ENCODE assay signal across 8 cellular contexts in the genomic region with DNA sequence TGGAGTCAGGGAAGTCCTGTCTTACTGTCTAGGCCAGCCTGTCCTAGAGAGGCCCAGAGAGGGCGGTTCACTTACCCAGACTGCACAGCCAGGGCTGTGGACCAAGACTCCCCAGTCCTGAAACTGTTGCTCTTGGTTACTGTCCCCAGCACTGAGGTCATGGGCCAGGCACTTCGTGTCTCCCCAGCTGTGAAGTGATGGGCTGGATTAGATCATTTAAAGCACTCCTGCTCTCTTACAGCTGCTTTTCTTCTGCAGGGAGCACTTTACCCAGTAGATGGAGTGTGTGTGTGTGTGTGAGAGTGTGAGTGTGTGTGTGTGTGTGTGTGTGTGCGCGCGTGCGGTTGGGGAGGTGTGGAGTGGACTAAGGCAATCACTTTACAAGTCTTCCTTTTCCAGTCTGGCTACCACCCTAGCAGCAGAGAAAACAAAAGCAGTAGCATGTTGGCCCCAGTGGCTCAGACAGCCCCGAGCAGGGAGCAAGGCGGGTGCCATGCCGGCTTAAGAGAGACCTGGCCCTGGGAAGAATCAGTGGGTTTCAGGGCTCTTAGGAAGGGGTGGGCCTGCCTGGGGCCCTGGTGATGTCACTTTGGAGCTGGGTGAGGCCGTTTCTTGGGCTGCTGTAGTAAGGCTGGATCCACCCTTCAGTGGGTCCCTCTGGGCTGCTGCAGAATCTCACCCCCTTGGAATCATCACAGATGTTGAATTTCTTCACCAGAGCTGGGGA. TPM values are rescaled to one million over a fixed set of nuclear protein-coding genes. Genes with fewer than 3 reads are reported as not detected.
DNase-seq lines count a peak whose midpoint lies in the region; ATAC-seq and TF ChIP-seq lines count a peak whose summit lies in the region.

No MANE protein-coding gene starts in this region.

- H3K36me3 Mint-ChIP-seq in Calu3 (ENCODE audit: insufficient read depth, unreplicated experiment): peaks cover 17% of the 10 kb centered on the region

- H3K18ac ChIP-seq in mesenchymal stem cell (ENCODE audit: low read depth in 1 of 2, low read length in 2 of 2): peak overlapping the region in 1 of 2 experiments; percentile 22

- peaks cover 18% of the 10 kb centered on the region for H3K4me1 Mint-ChIP-seq in Calu3 (ENCODE audit: low read depth, unreplicated experiment)

- peak; percentile 79 for DNase-seq in DMS53 (lab: John Stamatoyannopoulos, UW)
- DNase-seq in HT-29 (ENCODE audit: low spot score): peak; percentile 52
- peak; percentile 57 for DNase-seq in astrocyte of the hippocampus (ENCODE audit: low read depth, low spot score)
- DNase-seq in mesenchymal stem cell: peak; percentile 94
- DNase-seq in NCI-H748 (lab: John Stamatoyannopoulos, UW; ENCODE audit: unreplicated experiment): no peak
- DNase-seq in Calu3: no peak
- no peak for DNase-seq in NCI-H526 treated with DMSO at 0.1 percent for 48 hours (lab: John Stamatoyannopoulos, UW)

- no peak for ATAC-seq in GM18505 (IDR thresholded peaks at IDR 0.05; ENCODE audit: unreplicated experiment)

- no peak overlapping the region for H4K8ac ChIP-seq in mesenchymal stem cell (ENCODE audit: low read length)

- BruUV-seq in Calu3 (replicated peaks; lab: Mats Ljungman, UMichigan): no TSS peak

- H3K4me3 Mint-ChIP-seq in Calu3 (ENCODE audit: low read depth, unreplicated experiment): no peak overlapping the region

- no peak for TF ChIP-seq POLR2A in GM18505 (IDR thresholded peaks at IDR 0.05; ENCODE audit: borderline replicate concordance, extremely low read depth, insufficient read depth, insufficient read length)

- no peaks in the 10 kb centered on the region for H3K27me3 Mint-ChIP-seq in Calu3 (ENCODE audit: unreplicated experiment)

- no peak overlapping the region for H2BK120ac ChIP-seq in mesenchymal stem cell (ENCODE audit: low read depth, low read length)

- H2BK5ac ChIP-seq in mesenchymal stem cell (ENCODE audit: low read depth, low read length, poor library complexity, severe bottlenecking): no peak overlapping the region

- H3K23ac ChIP-seq in mesenchymal stem cell (ENCODE audit: low read length in 2 of 2): no peak overlapping the region

- H3K27ac ChIP-seq in mesenchymal stem cell (ENCODE audit: low read length, poor library complexity, severe bottlenecking): peak overlapping the region; percentile 72

- H3K4ac ChIP-seq in mesenchymal stem cell (ENCODE audit: low read depth in 1 of 2, low read length in 2 of 2): no peak overlapping the region

- no peak overlapping the region for H4K91ac ChIP-seq in mesenchymal stem cell (ENCODE audit: low read length)

- no peaks in the 10 kb centered on the region for H3K9me3 ChIP-seq in mesenchymal stem cell (ENCODE audit: control insufficient read depth, low read length)

- H2BK12ac ChIP-seq in mesenchymal stem cell (ENCODE audit: low read length in 2 of 2): peak overlapping the region in 1 of 2 experiments; percentile 7

- H3K4me3 ChIP-seq in mesenchymal stem cell (ENCODE audit: insufficient read depth in 1 of 2, low read depth in 1 of 2, low read length in 2 of 2): peak overlapping the region in 1 of 2 experiments; percentile 100

- H2AK5ac ChIP-seq in mesenchymal stem cell (ENCODE audit: low read length, severe bottlenecking): peak overlapping the region; percentile 37

- intact Hi-C loops in Calu3 (cut with micrococcal nuclease; ENCODE audit: unreplicated experiment): no loop called here

- no peak overlapping the region for H3K14ac ChIP-seq in mesenchymal stem cell (ENCODE audit: low read length in 2 of 2)

- peaks cover 6 to 27% of the 10 kb centered on the region in 2 experiments for H3K36me3 ChIP-seq in mesenchymal stem cell (ENCODE audit: control insufficient read depth in 1 of 2, insufficient read depth in 2 of 2, low read depth in 1 of 2, low read length in 2 of 2)

- no peaks in the 10 kb centered on the region for H3K27me3 ChIP-seq in mesenchymal stem cell (ENCODE audit: control insufficient read depth in 1 of 2, insufficient read depth in 1 of 2, low read length in 2 of 2)

- H3K9ac ChIP-seq in mesenchymal stem cell (ENCODE audit: low read length): peak overlapping the region; percentile 95

- no peak overlapping the region for H2AFZ ChIP-seq in mesenchymal stem cell (ENCODE audit: low read depth, low read length)

- H3K4me1 ChIP-seq in mesenchymal stem cell (ENCODE audit: control insufficient read depth, insufficient read depth, low read depth, low read length): peaks cover 28% of the 10 kb centered on the region

- 66% methylated on average over 8 of the region's 10 CpGs for WGBS in mesenchymal stem cell

- TF ChIP-seq CTCF in Calu3 (IDR thresholded peaks at IDR 0.05; ENCODE audit: unreplicated experiment): no peak

- no peak overlapping the region for H3K27ac Mint-ChIP-seq in Calu3 (ENCODE audit: unreplicated experiment)

- peak overlapping the region; percentile 75 for H3K4me2 ChIP-seq in mesenchymal stem cell (ENCODE audit: low read length, poor library complexity, severe bottlenecking)

- CTCF ChIA-PET in Calu3 (lab: Charles Lee): no interaction called here

- no peaks in the 10 kb centered on the region for H3K79me1 ChIP-seq in mesenchymal stem cell (replicated peaks; ENCODE audit: low read length, poor library complexity, severe bottlenecking)

- H2BK15ac ChIP-seq in mesenchymal stem cell (ENCODE audit: low read depth, poor library complexity, severe bottlenecking): no peak overlapping the region

- no peaks in the 10 kb centered on the region for H3K9me3 Mint-ChIP-seq in Calu3 (ENCODE audit: low read depth, unreplicated experiment)

RNA-seq across cellular contexts. Expression of a gene that starts 2.4 kb away (rescaled TPM):
- total RNA-seq in HT-29 (2014; rRNA removed; shearing (Covaris generic)): 8.3 and 11.9 TPM in 2 replicates
- polyA plus RNA-seq in mesenchymal stem cell (2013, experiment 1 of 2): 34.8 TPM
- 35.0 TPM for polyA plus RNA-seq in mesenchymal stem cell (2013, experiment 2 of 2)
- total RNA-seq in Calu3 (2022): 4.9 and 5.8 TPM in 2 replicates

Comparison
In these comparisons a context has a peak if more than half of its experiments do, and no peak if none do; other contexts are left out.
1. DNase-seq: peak in DMS53 (single experiment), HT-29 (single experiment), astrocyte of the hippocampus (single experiment) and mesenchymal stem cell (single experiment); none in NCI-H748 (single experiment), Calu3 (single experiment) and NCI-H526 treated with DMSO at 0.1 percent for 48 hours (single experiment).